In genomic region chr9:121386442-121387175, GRCh38 we compare ENCODE assay signal across 24 cellular contexts. TPM values are rescaled to one million over a fixed set of nuclear protein-coding genes. Genes with fewer than 3 reads are reported as not detected.
A peak's percentile ranks its signal among the peaks of the same experiment; 100 is the strongest.
DNase-seq lines count a peak whose midpoint lies in the region; ATAC-seq and TF ChIP-seq lines count a peak whose summit lies in the region.
"Had no signal": no experiment of that assay in that cellular context is flagged by ENCODE, and none has a peak within 500 bp of the region (broad histone marks: within the 10 kb centered on the region; RNA-seq: fewer than 3 reads in every experiment).

No MANE protein-coding gene starts in this region.

- H3K36me3 ChIP-seq in mammary epithelial cell (ENCODE audit: insufficient read depth, low read length): no peaks in the 10 kb centered on the region
- no peaks in the 10 kb centered on the region for H3K36me3 ChIP-seq in endodermal cell (ENCODE audit: control insufficient read depth, insufficient read depth, low read length)
- H3K36me3 ChIP-seq: BE2C, HAP-1, MG63, SJCRH30 had no signal

- H3K27me3 ChIP-seq in mammary epithelial cell (ENCODE audit: insufficient read depth, low read length): no peaks in the 10 kb centered on the region
- no peaks in the 10 kb centered on the region for H3K27me3 ChIP-seq in endodermal cell (ENCODE audit: control insufficient read depth, insufficient read depth, low read length, poor library complexity, severe bottlenecking)
- H3K27me3 ChIP-seq: BE2C, MG63, SJCRH30 had no signal

- in situ Hi-C loops in mammary epithelial cell (cut with MboI; ENCODE audit: low sequenced_read_pairs in 2 of 2): no loop called here

- dilution Hi-C loops in mammary epithelial cell (cut with HindIII; ENCODE audit: low sequenced_read_pairs): no loop called here

- H3K79me2 ChIP-seq in mammary epithelial cell (ENCODE audit: insufficient read depth, low read length): no peaks in the 10 kb centered on the region

- POLR2A ChIA-PET in MCF 10A (lab: Yijun Ruan, JAX): interaction anchor here (1.0 to 2.0 kb wide), 4 partner anchors 9 to 64 kb away, joined by 3 to 10 read pairs (median 4); no protein-coding TSS in a partner anchor

- no peaks in the 10 kb centered on the region for H3K4me1 ChIP-seq in mammary epithelial cell (ENCODE audit: insufficient read depth, low read length)
- peaks cover 4% of the 10 kb centered on the region for H3K4me1 ChIP-seq in endodermal cell (ENCODE audit: control insufficient read depth, insufficient read depth, low read length)
- H3K4me1 ChIP-seq: BE2C, HAP-1 had no signal

- no peaks in the 10 kb centered on the region for H3K4me1 Mint-ChIP-seq in MCF 10A (ENCODE audit: insufficient read depth, unreplicated experiment)
- peaks cover 13% of the 10 kb centered on the region for H3K4me1 Mint-ChIP-seq in endodermal cell

- H2AFZ ChIP-seq in mammary epithelial cell (ENCODE audit: low read depth, low read length): peak overlapping the region; percentile 7
- H2AFZ ChIP-seq: PC-9 had no signal

- H3K27ac Mint-ChIP-seq in MCF 10A (ENCODE audit: low read depth, unreplicated experiment) (no peak overlapping the region), endodermal cell (no peak overlapping the region)
- H3K27ac Mint-ChIP-seq: CD14-positive monocyte, HFFc6 had no signal

- H3K27ac ChIP-seq in mammary epithelial cell (ENCODE audit: insufficient read depth, low read depth, low read length): no peak overlapping the region
- no peak overlapping the region for H3K27ac ChIP-seq in endodermal cell (ENCODE audit: low read depth, low read length)
- H3K27ac ChIP-seq in coronary artery: no peak overlapping the region
- H3K27ac ChIP-seq: 22Rv1, PC-9, SJCRH30 had no signal

- no peaks in the 10 kb centered on the region for H3K27me3 Mint-ChIP-seq in MCF 10A (ENCODE audit: insufficient read depth, unreplicated experiment)
- no peaks in the 10 kb centered on the region for H3K27me3 Mint-ChIP-seq in endodermal cell (ENCODE audit: insufficient read depth)

- 62% methylated on average over 2 of the region's 2 CpGs for WGBS in mammary epithelial cell (ENCODE audit: low coverage, missing lambda C conversion rate)
- WGBS in endodermal cell (ENCODE audit: insufficient coverage in 1 of 2, insufficient read length in 1 of 2), 2 experiments: 82 to 100% methylated on average over 1 of the region's 2 CpGs

- no TSS peak for BruUV-seq in mammary epithelial cell (replicated peaks; lab: Mats Ljungman, UMichigan)
- BruUV-seq in MCF 10A (replicated peaks; lab: Mats Ljungman, UMichigan): no TSS peak

- CTCF ChIA-PET in mammary epithelial cell (lab: Charles Lee; ENCODE audit: low non-redundant PET) (interaction anchor here (0.5 kb wide), 1 partner anchor 311 kb away, joined by 3 read pairs; no protein-coding TSS in a partner anchor), MCF 10A (lab: Yijun Ruan, JAX) (interaction anchor here (0.6 to 3.4 kb wide), 10 partner anchors 10 to 173 kb away, joined by 3 to 15 read pairs (median 6); no protein-coding TSS in a partner anchor)

- no peak overlapping the region for H3K4me3 ChIP-seq in mammary epithelial cell (replicated peaks in 1 of 3; ENCODE audit: insufficient read depth in 1 of 3, low read depth in 2 of 3, low read length in 3 of 3)
- H3K4me3 ChIP-seq in endodermal cell (ENCODE audit: low read length): peak overlapping the region; percentile 26
- H3K4me3 ChIP-seq in coronary artery: no peak overlapping the region
- H3K4me3 ChIP-seq: HAP-1, MG63, PC-9, SJCRH30 had no signal

- H3K9me3 Mint-ChIP-seq in MCF 10A (ENCODE audit: unreplicated experiment) (no peaks in the 10 kb centered on the region), endodermal cell (no peaks in the 10 kb centered on the region)
- H3K9me3 Mint-ChIP-seq: CD14-positive monocyte, HFFc6 had no signal

- DNase-seq in mammary epithelial cell: no peak
- no peak for DNase-seq in MCF 10A (ENCODE audit: unreplicated experiment)
- peak; percentile 58 for DNase-seq in endodermal cell
- DNase-seq in left kidney (ENCODE audit: low read depth, low spot score): peak; percentile 55
- no peak for DNase-seq in NCI-H1930 (lab: John Stamatoyannopoulos, UW)
- DNase-seq in GF-D8 (lab: John Stamatoyannopoulos, UW): no peak
- no peak for DNase-seq in coronary artery (ENCODE audit: low spot score)
- DNase-seq: BE2C, Calu3, DMS79 treated with DMSO at 0.1 percent for 48 hours, HFFc6, KBM-7, MG63, NCI-H1105 treated with DMSO at 0.1 percent for 48 hours, NCI-H2029 treated with DMSO at 0.1 percent for 48 hours, NCI-H2227 treated with DMSO at 0.1 percent for 48 hours, NCI-H526 treated with DMSO at 0.1 percent for 48 hours, SJCRH30 had no signal

- H3K4me3 Mint-ChIP-seq in MCF 10A (ENCODE audit: unreplicated experiment): no peak overlapping the region
- no peak overlapping the region for H3K4me3 Mint-ChIP-seq in endodermal cell
- H3K4me3 Mint-ChIP-seq: CD14-positive monocyte, HFFc6 had no signal

- no peaks in the 10 kb centered on the region for H4K20me1 ChIP-seq in mammary epithelial cell (ENCODE audit: insufficient read depth, low read length)

- intact Hi-C loops in mammary epithelial cell (cut with micrococcal nuclease) (no loop called here), MCF 10A (cut with micrococcal nuclease) (no loop called here)

- TF ChIP-seq CTCF in mammary epithelial cell (conservative IDR thresholded peaks at IDR 0.05 in 1 of 2, IDR thresholded peaks at IDR 0.05 in 1 of 2; ENCODE audit: extremely low read depth in 1 of 2, insufficient read depth in 1 of 2, low read depth in 1 of 2, low read length in 2 of 2): no peak
- no peak for TF ChIP-seq CTCF in MCF 10A (IDR thresholded peaks at IDR 0.05; ENCODE audit: unreplicated experiment)
- TF ChIP-seq CTCF in endodermal cell (conservative IDR thresholded peaks at IDR 0.05): no peak
- TF ChIP-seq CTCF in coronary artery (IDR thresholded peaks at IDR 0.05): no peak

- H3K36me3 Mint-ChIP-seq in MCF 10A (ENCODE audit: insufficient read depth, unreplicated experiment) (no peaks in the 10 kb centered on the region), endodermal cell (ENCODE audit: low read depth) (no peaks in the 10 kb centered on the region)
- H3K36me3 Mint-ChIP-seq: CD14-positive monocyte had no signal

- H3K9me3 ChIP-seq in mammary epithelial cell (replicated peaks; ENCODE audit: insufficient read depth, low read length) (no peaks in the 10 kb centered on the region), endodermal cell (ENCODE audit: control insufficient read depth, low read length) (no peaks in the 10 kb centered on the region)
- H3K9me3 ChIP-seq: BE2C, HAP-1, MG63, SJCRH30 had no signal

- H3K4me2 ChIP-seq in mammary epithelial cell (ENCODE audit: insufficient read depth, low read depth, low read length): no peak overlapping the region
- H3K4me2 ChIP-seq: PC-9 had no signal

- no peak overlapping the region for H3K9ac ChIP-seq in mammary epithelial cell (ENCODE audit: insufficient read depth, low read length)
- H3K9ac ChIP-seq in endodermal cell (ENCODE audit: extremely low read depth, low read length, poor library complexity, severe bottlenecking): no peak overlapping the region

- no peak for ATAC-seq in HG02678 (IDR thresholded peaks at IDR 0.05; ENCODE audit: unreplicated experiment)
- ATAC-seq: Right ventricle myocardium inferior had no signal

RNA-seq across cellular contexts. Expression of gene STOM, which starts 16.6 kb away (rescaled TPM):
- total RNA-seq in mammary epithelial cell (100 to 1,000 TPM in 1 of 2 donors, 10 to 100 TPM in 1; 80.3 to 124 TPM), MCF 10A (2022) (200 and 231 TPM in 2 replicates), endodermal cell (10 to 100 TPM; 26.6 to 35.6 TPM)
- polyA plus RNA-seq in mammary epithelial cell: 71.7 TPM
- polyA minus RNA-seq in mammary epithelial cell: 41.9 TPM
- polyA plus RNA-seq in endodermal cell (2013, experiment 1 of 2): 13.8 TPM
- polyA plus RNA-seq in endodermal cell (2013, experiment 2 of 2): 13.0 TPM

Comparison
In these comparisons a context has a peak if more than half of its experiments do, and no peak if none do; other contexts are left out.
1. DNase-seq: peak in endodermal cell (single experiment) and left kidney (single experiment); none in mammary epithelial cell (single experiment), MCF 10A (single experiment), NCI-H1930 (0 of 2), GF-D8 (single experiment) and coronary artery (single experiment).